ENCODE assay signal across 27 cellular contexts in genomic region chrX:675896-676295, GRCh38. TPM values are rescaled to one million over a fixed set of nuclear protein-coding genes. Genes with fewer than 3 reads are reported as not detected.
DNase-seq lines count a peak whose midpoint lies in the region; ATAC-seq and TF ChIP-seq lines count a peak whose summit lies in the region.
"Had no signal": no experiment of that assay in that cellular context is flagged by ENCODE, and none has a peak within 500 bp of the region (broad histone marks: within the 10 kb centered on the region; RNA-seq: fewer than 3 reads in every experiment).

No MANE protein-coding gene starts in this region.

- H3K9me3 ChIP-seq in ES-I3 (ENCODE audit: control insufficient read depth, insufficient read depth, low read length): no peaks in the 10 kb centered on the region
- no peaks in the 10 kb centered on the region for H3K9me3 ChIP-seq in parathyroid adenoma (ENCODE audit: control insufficient read depth, low read length)
- H3K9me3 ChIP-seq in Peyer's patch: no peaks in the 10 kb centered on the region

- H3K36me3 ChIP-seq in ES-I3 (ENCODE audit: insufficient read depth, low read length) (no peaks in the 10 kb centered on the region), parathyroid adenoma (ENCODE audit: control insufficient read depth, insufficient read depth, low read length) (no peaks in the 10 kb centered on the region), Peyer's patch (no peaks in the 10 kb centered on the region)
- H3K36me3 ChIP-seq: HAP-1 had no signal

- POLR2A ChIA-PET in WTC11 (lab: Charles Lee): no interaction called here

- H3K4me3 ChIP-seq in parathyroid adenoma (ENCODE audit: low read depth, low read length) (no peak overlapping the region), Peyer's patch (no peak overlapping the region), dorsolateral prefrontal cortex (no peak overlapping the region)
- H3K4me3 ChIP-seq: HAP-1 had no signal

- H2AFZ ChIP-seq in parathyroid adenoma: no peak overlapping the region

- DNase-seq in WTC11 (ENCODE audit: low spot score) (peak; percentile 31), islet precursor cell (peak; percentile 72), NCI-H82 (lab: John Stamatoyannopoulos, UW) (no peak), Peyer's patch (no peak), dorsolateral prefrontal cortex (no peak)
- DNase-seq in activated CD4-positive, alpha-beta T cell treated with anti-CD3 and anti-CD28 coated beads, Interleukin-2, amount 50 U/mL, for 1 hour: no peak
- DNase-seq: 8988T; DMS79; Karpas-422; NCI-H1048; NCI-H1436; NCI-H1930; NCI-H2171 treated with DMSO at 0.1 percent for 48 hours; NCI-H446 treated with DMSO at 0.1 percent for 48 hours; NK-92 treated with Interleukin-12 subunit alpha and Interleukin-12 subunit beta, amount 100 ng/mL, for 24 hours; OCI-M1; SHP77 treated with DMSO at 0.1 percent for 48 hours had no signal

- TF ChIP-seq POLR2A in Peyer's patch (IDR thresholded peaks at IDR 0.05): no peak

- no peaks in the 10 kb centered on the region for H3K79me2 ChIP-seq in parathyroid adenoma

- intact Hi-C loops in dorsolateral prefrontal cortex (cut with DNase I): no loop called here

- H3K36me3 Mint-ChIP-seq in WTC11: no peaks in the 10 kb centered on the region
- H3K36me3 Mint-ChIP-seq: CD14-positive monocyte, IgD-negative memory B cell had no signal

- H3K27ac ChIP-seq in parathyroid adenoma: no peak overlapping the region
- H3K27ac ChIP-seq in Peyer's patch: no peak overlapping the region
- H3K27ac ChIP-seq in dorsolateral prefrontal cortex: no peak overlapping the region
- H3K27ac ChIP-seq: HL-60 had no signal

- H3K4me2 ChIP-seq in parathyroid adenoma (ENCODE audit: low read length): peak overlapping the region; percentile 5

- peaks cover 18% of the 10 kb centered on the region for H3K4me1 Mint-ChIP-seq in WTC11

- ATAC-seq in WTC11: peak; percentile 61

- H3K27me3 ChIP-seq in parathyroid adenoma (ENCODE audit: control insufficient read depth, insufficient read depth, low read length): no peaks in the 10 kb centered on the region
- no peaks in the 10 kb centered on the region for H3K27me3 ChIP-seq in Peyer's patch
- peaks cover 0 to 73% (median 34%) of the 10 kb centered on the region in 45 donors for H3K27me3 ChIP-seq in dorsolateral prefrontal cortex

- peaks cover 8% of the 10 kb centered on the region for H3K9me3 Mint-ChIP-seq in WTC11

- no peaks in the 10 kb centered on the region; the same call in 1 of the 2 replicates for H3K27me3 Mint-ChIP-seq in WTC11 (ENCODE audit: low read depth)

- no peak overlapping the region for H3K4me3 Mint-ChIP-seq in WTC11
- H3K4me3 Mint-ChIP-seq: CD14-positive monocyte, IgD-negative memory B cell had no signal

- CTCF ChIA-PET in WTC11 (lab: Charles Lee): no interaction called here

- H3K27ac Mint-ChIP-seq in WTC11: peak overlapping the region; percentile 66
- H3K27ac Mint-ChIP-seq: CD14-positive monocyte, IgD-negative memory B cell had no signal

- H3K4me1 ChIP-seq in ES-I3 (ENCODE audit: insufficient read depth, low read length) (peaks cover under 1% of the 10 kb centered on the region; the same call in 1 of the 2 replicates), parathyroid adenoma (no peaks in the 10 kb centered on the region), Peyer's patch (no peaks in the 10 kb centered on the region)
- H3K4me1 ChIP-seq: HAP-1 had no signal

- H3K9ac ChIP-seq in ES-I3 (ENCODE audit: low read depth, low read length): peak overlapping the region; percentile 17
- H3K9ac ChIP-seq in parathyroid adenoma: no peak overlapping the region

- TF ChIP-seq CTCF in WTC11 (IDR thresholded peaks at IDR 0.05): no peak
- no peak for TF ChIP-seq CTCF in parathyroid adenoma (IDR thresholded peaks at IDR 0.05)
- TF ChIP-seq CTCF in Peyer's patch (IDR thresholded peaks at IDR 0.05): no peak
- TF ChIP-seq CTCF in dorsolateral prefrontal cortex (IDR thresholded peaks at IDR 0.05 in 54 of 56, conservative IDR thresholded peaks at IDR 0.05 in 2 of 56; ENCODE audit: low read depth in 1 of 56, partially characterized antibody in 56 of 56): no peak

TF ChIP-seq in WTC11, 78 proteins besides CTCF, POLR2A, EP300 and RAD21:
- TF ChIP-seq ELF4 (CRISPR knock-in tag; IDR thresholded peaks at IDR 0.05; ENCODE audit: low read depth) (no peak), GABPB1 (CRISPR knock-in tag; IDR thresholded peaks at IDR 0.05) (no peak), RORB (CRISPR knock-in tag; IDR thresholded peaks at IDR 0.05) (no peak), OVOL2 (CRISPR knock-in tag; IDR thresholded peaks at IDR 0.05; ENCODE audit: borderline replicate concordance) (no peak), FOXK1 (CRISPR knock-in tag; IDR thresholded peaks at IDR 0.05) (no peak), SMAD4 (CRISPR knock-in tag; IDR thresholded peaks at IDR 0.05) (no peak), ZNF263 (CRISPR knock-in tag; IDR thresholded peaks at IDR 0.05; ENCODE audit: low read depth) (no peak), SMAD3 (CRISPR knock-in tag; IDR thresholded peaks at IDR 0.05; ENCODE audit: borderline replicate concordance) (no peak), CDX4 (CRISPR knock-in tag; IDR thresholded peaks at IDR 0.05; ENCODE audit: borderline replicate concordance) (no peak), NFYB (CRISPR knock-in tag; conservative IDR thresholded peaks at IDR 0.05; ENCODE audit: low read depth) (no peak), PRRX2 (CRISPR knock-in tag; IDR thresholded peaks at IDR 0.05) (no peak)

RNA-seq across cellular contexts. Expression of gene SHOX, which starts 45.3 kb away (rescaled TPM):
- total RNA-seq in WTC11 (2021) (0.09 to 0.14 TPM in 2 of 3 replicates, not detected in the other), Peyer's patch (not detected), dorsolateral prefrontal cortex (under 1 TPM in 13 of 120 experiments, not detected in 107; 0.11 to 0.38 (median 0.25) TPM)
- total RNA-seq: G401, HT1080, MCF 10A, RPMI7951 had no signal

Comparison
In these comparisons a context has a peak if more than half of its experiments do, and no peak if none do; other contexts are left out.
1. DNase-seq: peak in WTC11 (single experiment) and islet precursor cell (single experiment); none in NCI-H82 (single experiment), activated CD4-positive, alpha-beta T cell treated with anti-CD3 and anti-CD28 coated beads, Interleukin-2, amount 50 U/mL, for 1 hour (single experiment), Peyer's patch (0 of 3) and dorsolateral prefrontal cortex (0 of 10).